24 cellular contexts compared by ENCODE assay signal in the genomic region with DNA sequence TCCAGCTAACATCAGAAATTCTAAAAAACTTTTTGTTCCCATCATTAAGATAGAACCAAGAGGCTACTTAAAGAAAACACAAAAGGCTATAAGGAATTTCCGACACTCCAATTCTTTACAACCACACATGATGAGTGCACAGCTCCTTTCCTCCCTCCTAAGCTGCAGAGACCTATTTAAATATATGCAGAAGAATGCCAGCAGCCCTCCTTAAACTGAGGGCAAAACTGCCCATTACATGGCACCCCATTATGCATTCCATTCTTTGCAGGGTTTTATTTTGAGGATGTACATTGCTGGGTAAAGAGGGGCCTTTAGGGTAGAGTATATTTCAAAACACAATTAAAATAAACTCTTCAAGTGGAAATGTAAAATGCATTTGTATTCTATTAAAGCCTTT.
"Had no signal": no experiment of that assay in that cellular context is flagged by ENCODE, and none has a peak within 500 bp of the region (broad histone marks: within the 10 kb centered on the region; RNA-seq: fewer than 3 reads in every experiment).

No MANE protein-coding gene starts in this region.

- H3K36me3 ChIP-seq: adrenal gland had no signal

- H3K27me3 ChIP-seq: adrenal gland had no signal

- ATAC-seq: activated naive CD4-positive, alpha-beta T cell treated with anti-CD3 and anti-CD28 coated beads, Interleukin-2, amount 50 U/mL, for 72 hours; activated T-cell treated with anti-CD3 and anti-CD28 coated beads, Interleukin-2, amount 50 U/mL, for 4 hours had no signal

- H3K36me3 Mint-ChIP-seq: activated CD4-positive, alpha-beta memory T cell treated with anti-CD3 and anti-CD28 coated beads for 36 hours; activated naive CD4-positive, alpha-beta T cell treated with anti-CD3 and anti-CD28 coated beads, Interleukin-2, amount 50 U/mL, for 72 hours; brain had no signal

- H3K9me3 ChIP-seq: adrenal gland had no signal

- H3K27ac ChIP-seq: adrenal gland, KMS-11 had no signal

- DNase-seq: activated B cell treated with CpG ODN at 0.5 μM for 24 hours; activated CD4-positive, alpha-beta memory T cell treated with anti-CD3 and anti-CD28 coated beads for 36 hours; activated CD4-positive, alpha-beta T cell treated with anti-CD3 and anti-CD28 coated beads for 4 hours; activated CD4-positive, alpha-beta T cell treated with anti-CD3 and anti-CD28 coated beads, Interleukin-2, amount 50 U/mL, for 1 hour; activated CD4-positive, CD25-positive, alpha-beta regulatory T cell treated with anti-CD3 and anti-CD28 coated beads, Interleukin-2, amount 50 U/mL, for 72 hours; activated CD8-positive, alpha-beta memory T cell treated with anti-CD3 and anti-CD28 coated beads, Interleukin-2, amount 50 U/mL, for 4 hours; activated gamma-delta T cell treated with Interleukin-2 at 50 U/mL for 16 hours; activated naive CD4-positive, alpha-beta T cell treated with anti-CD3 and anti-CD28 coated beads for 36 hours; activated T-cell treated with anti-CD3 and anti-CD28 coated beads for 4 hours; activated T-cell treated with anti-CD3 and anti-CD28 coated beads, Interleukin-2, amount 50 U/mL, for 4 hours; adrenal gland; caudate nucleus; cerebellar nuclear complex; NCI-H187; NCI-H226; NCI-H446 treated with DMSO at 0.1 percent for 48 hours; NCI-H524 treated with DMSO at 0.1 percent for 48 hours; OCI-M1; Right ventricle myocardium superior; T1000 had no signal

- H3K9me3 Mint-ChIP-seq: activated B cell treated with CpG ODN at 0.5 μM for 24 hours; activated T-cell treated with anti-CD3 and anti-CD28 coated beads, Interleukin-2, amount 50 U/mL, for 4 hours; activated T-helper 1 cell treated with anti-CD3 and anti-CD28 coated beads, Interleukin-12 subunit alpha, Interleukin-12 subunit beta, Interleukin-2, Interleukin-4 antibody, amounts not matched to agents 30 ng/mL and 10 ng/mL and 1 ng/mL, durations not matched to agents 14 hours and 24 hours and 36 hours had no signal

- H3K4me3 Mint-ChIP-seq: activated B cell treated with CpG ODN at 0.5 μM for 24 hours; activated CD4-positive, alpha-beta memory T cell treated with anti-CD3 and anti-CD28 coated beads for 36 hours; activated naive CD4-positive, alpha-beta T cell treated with anti-CD3 and anti-CD28 coated beads for 36 hours; activated T-cell treated with anti-CD3 and anti-CD28 coated beads, Interleukin-2, amount 50 U/mL, for 4 hours; activated T-helper 1 cell treated with anti-CD3 and anti-CD28 coated beads, Interleukin-12 subunit alpha, Interleukin-12 subunit beta, Interleukin-2, Interleukin-4 antibody, amounts not matched to agents 30 ng/mL and 10 ng/mL and 1 ng/mL, durations not matched to agents 14 hours and 24 hours and 36 hours; brain had no signal

- H3K27ac Mint-ChIP-seq: activated B cell treated with CpG ODN at 0.5 μM for 24 hours; activated CD4-positive, alpha-beta memory T cell treated with anti-CD3 and anti-CD28 coated beads for 36 hours; activated naive CD4-positive, alpha-beta T cell treated with anti-CD3 and anti-CD28 coated beads for 36 hours; activated naive CD4-positive, alpha-beta T cell treated with anti-CD3 and anti-CD28 coated beads, Interleukin-2, amount 50 U/mL, for 72 hours; activated T-helper 1 cell treated with anti-CD3 and anti-CD28 coated beads, Interleukin-12 subunit alpha, Interleukin-12 subunit beta, Interleukin-2, Interleukin-4 antibody, amounts not matched to agents 30 ng/mL and 10 ng/mL and 1 ng/mL, durations not matched to agents 14 hours and 24 hours and 36 hours; brain had no signal

- H3K27me3 Mint-ChIP-seq: activated B cell treated with CpG ODN at 0.5 μM for 24 hours; activated CD4-positive, alpha-beta memory T cell treated with anti-CD3 and anti-CD28 coated beads for 36 hours had no signal

- H3K4me2 ChIP-seq: KMS-11 had no signal

- H3K4me1 Mint-ChIP-seq: activated B cell treated with CpG ODN at 0.5 μM for 24 hours had no signal

- H3K4me3 ChIP-seq: adrenal gland had no signal
